In genomic region chr2:142234701-142235100, GRCh38 we compare ENCODE assay signal across 13 cellular contexts.
"Had no signal": no experiment of that assay in that cellular context is flagged by ENCODE, and none has a peak within 500 bp of the region (broad histone marks: within the 10 kb centered on the region; RNA-seq: fewer than 3 reads in every experiment).

No MANE protein-coding gene starts in this region.

- H3K27ac Mint-ChIP-seq: activated naive CD8-positive, alpha-beta T cell treated with anti-CD3 and anti-CD28 coated beads for 36 hours; neural progenitor cell; stimulated activated naive CD8-positive, alpha-beta T cell treated with anti-CD3 and anti-CD28 coated beads, Interleukin-15, Interleukin-2, amounts not matched to agents 100 ng/mL and 50 ng/mL, for 24 hours had no signal

- H3K27me3 Mint-ChIP-seq: activated naive CD8-positive, alpha-beta T cell treated with anti-CD3 and anti-CD28 coated beads for 36 hours; stimulated activated naive CD8-positive, alpha-beta T cell treated with anti-CD3 and anti-CD28 coated beads, Interleukin-15, Interleukin-2, amounts not matched to agents 100 ng/mL and 50 ng/mL, for 24 hours had no signal

- H3K4me1 Mint-ChIP-seq: activated naive CD8-positive, alpha-beta T cell treated with anti-CD3 and anti-CD28 coated beads for 36 hours had no signal

- H3K9me3 Mint-ChIP-seq: activated naive CD8-positive, alpha-beta T cell treated with anti-CD3 and anti-CD28 coated beads for 36 hours; neural progenitor cell had no signal

- ATAC-seq: activated CD4-positive, CD25-positive, alpha-beta regulatory T cell treated with anti-CD3 and anti-CD28 coated beads, Interleukin-2, amount 50 U/mL, for 24 hours; gastrocnemius medialis; left ventricle myocardium superior had no signal

- H3K36me3 Mint-ChIP-seq: activated naive CD8-positive, alpha-beta T cell treated with anti-CD3 and anti-CD28 coated beads for 36 hours; neural progenitor cell had no signal

- DNase-seq: activated CD4-positive, alpha-beta T cell treated with anti-CD3 and anti-CD28 coated beads, Interleukin-2, amount 50 U/mL, for 4 hours; activated gamma-delta T cell; activated naive CD8-positive, alpha-beta T cell treated with anti-CD3 and anti-CD28 coated beads for 36 hours; activated T-cell treated with anti-CD3 and anti-CD28 coated beads, Interleukin-2, amount 50 U/mL, for 48 hours; caudate nucleus; effector CD4-positive, alpha-beta T cell; gastrocnemius medialis; left ventricle myocardium superior; stimulated activated CD4-positive, alpha-beta T cell treated with anti-CD3 and anti-CD28 coated beads, Interleukin-4, amount 100 ng/mL, for 24 hours; upper lobe of left lung had no signal

- H3K4me3 Mint-ChIP-seq: activated naive CD8-positive, alpha-beta T cell treated with anti-CD3 and anti-CD28 coated beads for 36 hours; neural progenitor cell; stimulated activated naive CD8-positive, alpha-beta T cell treated with anti-CD3 and anti-CD28 coated beads, Interleukin-15, Interleukin-2, amounts not matched to agents 100 ng/mL and 50 ng/mL, for 24 hours had no signal
